8 cellular contexts compared by ENCODE assay signal in genomic region chr6:118933855-118934460, GRCh38. TPM values are rescaled to one million over a fixed set of nuclear protein-coding genes. Genes with fewer than 3 reads are reported as not detected.
DNase-seq lines count a peak whose midpoint lies in the region; ATAC-seq and TF ChIP-seq lines count a peak whose summit lies in the region.

No MANE protein-coding gene starts in this region.

- ATAC-seq in GM21367 (IDR thresholded peaks at IDR 0.05; ENCODE audit: unreplicated experiment) (peak; percentile 0), HG03039 (IDR thresholded peaks at IDR 0.05; ENCODE audit: unreplicated experiment) (no peak)

- peak overlapping the region; percentile 88 for H3K4me3 ChIP-seq in BLaER1
- H3K4me3 ChIP-seq in OCI-LY1 (ENCODE audit: low read depth, low read length, poor library complexity, severe bottlenecking), result peak overlapping the region; percentile 81
- peak overlapping the region; percentile 58 for H3K4me3 ChIP-seq in fibroblast of mammary gland (ENCODE audit: control insufficient read depth, low read depth, low read length)
- H3K4me3 ChIP-seq in skeletal muscle tissue (ENCODE audit: low read length in 3 of 3), result peak overlapping the region; percentile 59 to 94 (median 93)

- H3K27ac ChIP-seq in BLaER1, result no peak overlapping the region
- H3K27ac ChIP-seq in OCI-LY1 (ENCODE audit: low read depth, low read length, poor library complexity, severe bottlenecking), result no peak overlapping the region
- peak overlapping the region; percentile 23 for H3K27ac ChIP-seq in skeletal muscle tissue (ENCODE audit: low read depth, low read length)

- no peak for DNase-seq in fibroblast of mammary gland (ENCODE audit: low read depth)
- DNase-seq in stimulated activated naive CD4-positive, alpha-beta T cell treated with Interleukin-2 at 50 U/mL for 16 hours (lab: John Stamatoyannopoulos, UW), result no peak
- no peak for DNase-seq in stimulated activated CD4-positive, alpha-beta T cell treated with anti-CD3 and anti-CD28 coated beads, Interleukin-4, amount 100 ng/mL, for 4 hours

- H3K79me2 ChIP-seq in OCI-LY1 (ENCODE audit: insufficient read depth, low read length), result 0 out of 2 replicates have a peak, but pooled peaks cover 8% of the 10 kb centered on the region

- H3K9me3 ChIP-seq in BLaER1 (0 out of 2 replicates have a peak, but pooled peaks cover 4% of the 10 kb centered on the region), OCI-LY1 (ENCODE audit: low read length) (no peaks in the 10 kb centered on the region), skeletal muscle tissue (ENCODE audit: control insufficient read depth in 3 of 3, low read length in 3 of 3) (no peaks in the 10 kb centered on the region)

- peaks cover 14% of the 10 kb centered on the region for H4K20me1 ChIP-seq in BLaER1
- H4K20me1 ChIP-seq in OCI-LY1 (ENCODE audit: insufficient read depth, low read length), result no peaks in the 10 kb centered on the region

- no peak overlapping the region for H2AFZ ChIP-seq in OCI-LY1 (ENCODE audit: low read length)

- TF ChIP-seq CTCF in OCI-LY1 (IDR thresholded peaks at IDR 0.05; ENCODE audit: low read length) (no peak), fibroblast of mammary gland (conservative IDR thresholded peaks at IDR 0.05; ENCODE audit: control insufficient read depth, insufficient read depth, low read depth, low read length) (no peak)

- H3K4me2 ChIP-seq in BLaER1 (peak overlapping the region; percentile 79), OCI-LY1 (ENCODE audit: low read length) (peak overlapping the region; percentile 82)

- peaks cover 26% of the 10 kb centered on the region for H3K36me3 ChIP-seq in BLaER1
- H3K36me3 ChIP-seq in OCI-LY1 (ENCODE audit: insufficient read depth, low read length), result peaks cover 24% of the 10 kb centered on the region
- H3K36me3 ChIP-seq in skeletal muscle tissue (ENCODE audit: control insufficient read depth in 3 of 3, insufficient read depth in 3 of 3, low read length in 3 of 3), result peaks cover 6 to 18% (median 17%) of the 10 kb centered on the region in 3 donors

- H3K9me2 ChIP-seq in OCI-LY1 (ENCODE audit: low read depth, low read length), result no peaks in the 10 kb centered on the region

- peaks cover 20% of the 10 kb centered on the region for H3K4me1 ChIP-seq in BLaER1
- H3K4me1 ChIP-seq in OCI-LY1 (ENCODE audit: insufficient read depth, low read length, severe bottlenecking), result peaks cover 22% of the 10 kb centered on the region
- H3K4me1 ChIP-seq in skeletal muscle tissue (ENCODE audit: control insufficient read depth in 3 of 3, insufficient read depth in 3 of 3, low read length in 3 of 3), result peaks cover 0 to 7% (median 3%) of the 10 kb centered on the region in 3 donors

- no peaks in the 10 kb centered on the region for H3F3A ChIP-seq in OCI-LY1 (ENCODE audit: insufficient read depth, low read length)

- H3K9ac ChIP-seq in BLaER1 (peak overlapping the region; percentile 6; the same call in 1 of the 2 replicates), OCI-LY1 (ENCODE audit: low read length) (peak overlapping the region; percentile 94), skeletal muscle tissue (ENCODE audit: low read depth in 1 of 3, low read length in 3 of 3) (peak overlapping the region in 1 of 3 donors; percentile 34)

- no peaks in the 10 kb centered on the region for H3K27me3 ChIP-seq in BLaER1
- no peaks in the 10 kb centered on the region for H3K27me3 ChIP-seq in OCI-LY1 (ENCODE audit: insufficient read depth, low read length)
- H3K27me3 ChIP-seq in skeletal muscle tissue (ENCODE audit: control insufficient read depth in 3 of 3, insufficient read depth in 3 of 3, low read length in 3 of 3), result no peaks in the 10 kb centered on the region

RNA-seq across cellular contexts. Expression of gene MCM9, which starts 1.0 kb away (rescaled TPM):
- total RNA-seq in skeletal muscle tissue, result 13.6 TPM

RNA-seq across cellular contexts. Expression of gene ASF1A, which starts 40.0 kb away (rescaled TPM):
- 11.5 TPM for total RNA-seq in skeletal muscle tissue
